In genomic region chr2:113734187-113734586, GRCh38 we compare ENCODE assay signal across 14 cellular contexts. TPM values are rescaled to one million over a fixed set of nuclear protein-coding genes. Genes with fewer than 3 reads are reported as not detected.
DNase-seq lines count a peak whose midpoint lies in the region; ATAC-seq, FAIRE-seq and TF ChIP-seq lines count a peak whose summit lies in the region.
"Had no signal": no experiment of that assay in that cellular context is flagged by ENCODE, and none has a peak within 500 bp of the region (broad histone marks: within the 10 kb centered on the region; RNA-seq: fewer than 3 reads in every experiment).

No MANE protein-coding gene starts in this region.

- DNase-seq in GM12892 (ENCODE audit: insufficient read length), result no peak
- DNase-seq in NCI-H2196 (lab: John Stamatoyannopoulos, UW; ENCODE audit: unreplicated experiment), result no peak
- DNase-seq in NCI-H510A (lab: John Stamatoyannopoulos, UW), result no peak
- no peak for DNase-seq in AG08396 (ENCODE audit: low spot score)
- no peak for DNase-seq in substantia nigra (lab: John Stamatoyannopoulos, UW)
- DNase-seq: activated CD4-positive, CD25-positive, alpha-beta regulatory T cell; activated T-cell treated with anti-CD3 and anti-CD28 coated beads, Interleukin-2, amount 50 U/mL, for 4 hours; DMS53; effector CD8-positive, alpha-beta T cell; NK-92 treated with Interleukin-12 subunit alpha and Interleukin-12 subunit beta, amount 100 ng/mL, for 24 hours had no signal

- ATAC-seq in GM19025 (IDR thresholded peaks at IDR 0.05; ENCODE audit: low read depth, unreplicated experiment) (peak; percentile 76), HG02571 (IDR thresholded peaks at IDR 0.05; ENCODE audit: unreplicated experiment) (peak; percentile 82), HG03442 (IDR thresholded peaks at IDR 0.05; ENCODE audit: unreplicated experiment) (peak; percentile 95)
- ATAC-seq: activated T-cell treated with anti-CD3 and anti-CD28 coated beads, Interleukin-2, amount 50 U/mL, for 4 hours had no signal

- TF ChIP-seq POLR2A in GM12892 (IDR thresholded peaks at IDR 0.05; ENCODE audit: low read depth, low read length), result no peak

- FAIRE-seq in GM12892 (lab: Jason Lieb, UNC), result peak; percentile 82
- FAIRE-seq: frontal cortex had no signal

- no peak overlapping the region for H3K27ac ChIP-seq in substantia nigra (ENCODE audit: low read depth, low read length, poor library complexity, severe bottlenecking)

RNA-seq across cellular contexts. Expression of gene SLC35F5, which starts 22.3 kb away (rescaled TPM):
- 21.8 TPM for polyA plus RNA-seq in GM12892 (2012; ENCODE audit: missing spikeins)
